Comparison of ENCODE assay signal across 11 cellular contexts in genomic region chr10:86868353-86868752, GRCh38.
DNase-seq lines count a peak whose midpoint lies in the region; ATAC-seq and TF ChIP-seq lines count a peak whose summit lies in the region.
"Had no signal": no experiment of that assay in that cellular context is flagged by ENCODE, and none has a peak within 500 bp of the region (broad histone marks: within the 10 kb centered on the region; RNA-seq: fewer than 3 reads in every experiment).

No MANE protein-coding gene starts in this region.

- H3K9me3 Mint-ChIP-seq in CD8-positive, alpha-beta memory T cell = no peaks in the 10 kb centered on the region
- H3K9me3 Mint-ChIP-seq: activated CD4-positive, alpha-beta memory T cell treated with anti-CD3 and anti-CD28 coated beads, Interleukin-2, amount 10 ng/mL, durations not matched to agents 7 days and 5 days had no signal

- WGBS in mesendoderm (ENCODE audit: extremely low coverage, insufficient coverage, low lambda C conversion rate) = no CpG with 5 or more reads among the region's 6 CpGs
- 19 to 35% methylated on average over 6 of the region's 6 CpGs for WGBS in esophagus squamous epithelium, 2 donors

- TF ChIP-seq POLR2A in esophagus squamous epithelium (IDR thresholded peaks at IDR 0.05) = no peak

- no peak overlapping the region for H4K8ac ChIP-seq in mesendoderm (ENCODE audit: low read depth, low read length)

- no peak overlapping the region for H4K5ac ChIP-seq in mesendoderm (ENCODE audit: low read length)

- peaks cover 0 to 2% (median 0%) of the 10 kb centered on the region in 3 donors for H3K4me1 Mint-ChIP-seq in CD8-positive, alpha-beta memory T cell
- H3K4me1 Mint-ChIP-seq: activated CD4-positive, alpha-beta memory T cell treated with anti-CD3 and anti-CD28 coated beads, Interleukin-2, amount 10 ng/mL, durations not matched to agents 7 days and 5 days had no signal

- no peaks in the 10 kb centered on the region for H3K4me1 ChIP-seq in Loucy (ENCODE audit: insufficient read depth, low read length, poor library complexity, severe bottlenecking)
- H3K4me1 ChIP-seq in mesendoderm (ENCODE audit: control insufficient read depth, low read depth, low read length) = peaks cover 33% of the 10 kb centered on the region
- no peaks in the 10 kb centered on the region for H3K4me1 ChIP-seq in CD8-positive, alpha-beta memory T cell (ENCODE audit: insufficient read depth, low read length)
- H3K4me1 ChIP-seq in esophagus squamous epithelium = peaks cover 0 to 35% (median 6%) of the 10 kb centered on the region in 3 donors

- H3K36me3 Mint-ChIP-seq in CD8-positive, alpha-beta memory T cell = peaks cover 0 to 11% (median 2%) of the 10 kb centered on the region in 3 donors

- H3F3A ChIP-seq in Loucy (ENCODE audit: low read depth) = no peaks in the 10 kb centered on the region

- H3K27me3 ChIP-seq in AG04450 (ENCODE audit: control insufficient read depth, insufficient read depth, low read length) = no peaks in the 10 kb centered on the region
- H3K27me3 ChIP-seq in Loucy (ENCODE audit: insufficient read depth, low read length, poor library complexity, severe bottlenecking) = no peaks in the 10 kb centered on the region
- no peaks in the 10 kb centered on the region for H3K27me3 ChIP-seq in mesendoderm (ENCODE audit: insufficient read depth, low read length, poor library complexity)
- no peaks in the 10 kb centered on the region for H3K27me3 ChIP-seq in CD8-positive, alpha-beta memory T cell (ENCODE audit: insufficient read depth, low read length, poor library complexity, severe bottlenecking)
- H3K27me3 ChIP-seq in esophagus squamous epithelium = no peaks in the 10 kb centered on the region
- H3K27me3 ChIP-seq: BLaER1 had no signal

- no peak overlapping the region for H3K4me3 ChIP-seq in AG04450 (ENCODE audit: low read depth, low read length)
- H3K4me3 ChIP-seq in Loucy (ENCODE audit: low read length, poor library complexity, severe bottlenecking) = no peak overlapping the region
- no peak overlapping the region for H3K4me3 ChIP-seq in coronary artery
- H3K4me3 ChIP-seq in mesendoderm (ENCODE audit: low read length) = no peak overlapping the region
- no peak overlapping the region for H3K4me3 ChIP-seq in CD8-positive, alpha-beta memory T cell (ENCODE audit: low read length)
- no peak overlapping the region for H3K4me3 ChIP-seq in esophagus squamous epithelium
- H3K4me3 ChIP-seq: BLaER1 had no signal

- H3K4me2 ChIP-seq in Loucy (ENCODE audit: low read depth, low read length, poor library complexity, severe bottlenecking) (no peak overlapping the region), mesendoderm (ENCODE audit: low read length) (no peak overlapping the region)
- H3K4me2 ChIP-seq: BLaER1 had no signal

- H3K23ac ChIP-seq in mesendoderm (ENCODE audit: low read length) = no peak overlapping the region

- H3K9me2 ChIP-seq in Loucy (replicated peaks; ENCODE audit: low read depth, low read length) = no peaks in the 10 kb centered on the region

- peak overlapping the region; percentile 98 for H3K18ac ChIP-seq in mesendoderm (ENCODE audit: low read length)

- H2AFZ ChIP-seq in Loucy (ENCODE audit: low read length) = 0 out of 2 replicates have a peak overlapping the region, but pooled peaks have one; percentile 3

- H3K27me3 Mint-ChIP-seq in CD8-positive, alpha-beta memory T cell = peaks cover 0 to 2% of the 10 kb centered on the region in 2 donors
- H3K27me3 Mint-ChIP-seq: activated CD4-positive, alpha-beta memory T cell treated with anti-CD3 and anti-CD28 coated beads, Interleukin-2, amount 10 ng/mL, durations not matched to agents 7 days and 5 days had no signal

- POLR2A ChIA-PET in AG04450 (lab: Yijun Ruan, JAX) = no interaction called here
- POLR2A ChIA-PET in CD8-positive, alpha-beta memory T cell (lab: Charles Lee) = no interaction called here

- no peaks in the 10 kb centered on the region for H3K36me3 ChIP-seq in Loucy (ENCODE audit: insufficient read depth, low read length)
- no peaks in the 10 kb centered on the region for H3K36me3 ChIP-seq in mesendoderm (ENCODE audit: control insufficient read depth, insufficient read depth, low read length)
- no peaks in the 10 kb centered on the region for H3K36me3 ChIP-seq in CD8-positive, alpha-beta memory T cell (ENCODE audit: insufficient read depth, low read length)
- H3K36me3 ChIP-seq in esophagus squamous epithelium = no peaks in the 10 kb centered on the region
- H3K36me3 ChIP-seq: BLaER1 had no signal

- no peak overlapping the region for H2AK5ac ChIP-seq in mesendoderm (ENCODE audit: low read length)

- peak overlapping the region in 1 of 8 donors; percentile 5 for H3K27ac Mint-ChIP-seq in CD8-positive, alpha-beta memory T cell
- H3K27ac Mint-ChIP-seq: activated CD4-positive, alpha-beta memory T cell treated with anti-CD3 and anti-CD28 coated beads, Interleukin-2, amount 10 ng/mL, durations not matched to agents 7 days and 5 days had no signal

- no peak for ATAC-seq in GM21737 (IDR thresholded peaks at IDR 0.05; ENCODE audit: unreplicated experiment)

- H2BK15ac ChIP-seq in mesendoderm (replicated peaks; ENCODE audit: low read depth) = no peak overlapping the region

- peaks cover 9% of the 10 kb centered on the region for H3K79me1 ChIP-seq in mesendoderm (ENCODE audit: low read length)

- no peaks in the 10 kb centered on the region for H4K20me1 ChIP-seq in Loucy (ENCODE audit: insufficient read depth, low read length, poor library complexity, severe bottlenecking)
- H4K20me1 ChIP-seq: BLaER1 had no signal

- H3K9ac ChIP-seq in Loucy (ENCODE audit: low read depth, low read length, poor library complexity, severe bottlenecking) = no peak overlapping the region
- no peak overlapping the region for H3K9ac ChIP-seq in mesendoderm (ENCODE audit: low read length)
- H3K9ac ChIP-seq: BLaER1 had no signal

- H3K9me3 ChIP-seq in AG04450 (ENCODE audit: control insufficient read depth, insufficient read depth, low read length) (no peaks in the 10 kb centered on the region), Loucy (ENCODE audit: insufficient read depth, low read depth, low read length) (no peaks in the 10 kb centered on the region), esophagus squamous epithelium (no peaks in the 10 kb centered on the region)
- H3K9me3 ChIP-seq in CD8-positive, alpha-beta memory T cell (ENCODE audit: low read length) = no peaks in the 10 kb centered on the region
- H3K9me3 ChIP-seq: BLaER1 had no signal

- peak overlapping the region; percentile 43 for H3K27ac ChIP-seq in AG04450 (ENCODE audit: low read depth, low read length)
- H3K27ac ChIP-seq in coronary artery = peak overlapping the region; percentile 6 to 30
- peak overlapping the region; percentile 82 for H3K27ac ChIP-seq in mesendoderm (ENCODE audit: low read depth, low read length)
- no peak overlapping the region for H3K27ac ChIP-seq in CD8-positive, alpha-beta memory T cell (ENCODE audit: low read depth, low read length)
- H3K27ac ChIP-seq in esophagus squamous epithelium = no peak overlapping the region
- H3K27ac ChIP-seq: BLaER1 had no signal

- H3K4me3 Mint-ChIP-seq in CD8-positive, alpha-beta memory T cell = no peak overlapping the region
- H3K4me3 Mint-ChIP-seq: activated CD4-positive, alpha-beta memory T cell treated with anti-CD3 and anti-CD28 coated beads, Interleukin-2, amount 10 ng/mL, durations not matched to agents 7 days and 5 days had no signal

- H2BK5ac ChIP-seq in mesendoderm (ENCODE audit: low read length) = no peak overlapping the region

- DNase-seq in AG04450 (ENCODE audit: low read depth, low spot score) (no peak), coronary artery (ENCODE audit: low spot score) (no peak), mesendoderm (peak; percentile 97), NCI-H146 (lab: John Stamatoyannopoulos, UW) (no peak), esophagus squamous epithelium (lab: John Stamatoyannopoulos, UW) (no peak)
- no peak for DNase-seq in CD8-positive, alpha-beta memory T cell
- DNase-seq: activated CD4-positive, alpha-beta memory T cell treated with anti-CD3 and anti-CD28 coated beads, Interleukin-2, amount 10 ng/mL, durations not matched to agents 7 days and 5 days; NCI-H1105 had no signal

- intact Hi-C loops in esophagus squamous epithelium (cut with DNase I) = no loop called here

- no peak overlapping the region for H2BK120ac ChIP-seq in mesendoderm (ENCODE audit: low read depth, low read length)

- TF ChIP-seq CTCF in AG04450 (IDR thresholded peaks at IDR 0.05; ENCODE audit: low read depth, low read length) = no peak
- no peak for TF ChIP-seq CTCF in Loucy (conservative IDR thresholded peaks at IDR 0.05; ENCODE audit: low read length)
- no peak for TF ChIP-seq CTCF in coronary artery (IDR thresholded peaks at IDR 0.05)
- no peak for TF ChIP-seq CTCF in esophagus squamous epithelium (IDR thresholded peaks at IDR 0.05)

- H3K4ac ChIP-seq in mesendoderm (ENCODE audit: low read depth, low read length) = peak overlapping the region; percentile 99

- CTCF ChIA-PET in AG04450 (lab: Charles Lee) = interaction anchor here (0.6 to 1.0 kb wide), 4 partner anchors 39 to 180 kb away, joined by 3 to 6 read pairs (median 4); no protein-coding TSS in a partner anchor
- CTCF ChIA-PET in CD8-positive, alpha-beta memory T cell (lab: Charles Lee) = no interaction called here

- H3K56ac ChIP-seq in mesendoderm (ENCODE audit: low read length) = peak overlapping the region; percentile 56

- no peaks in the 10 kb centered on the region for H3K79me2 ChIP-seq in Loucy (ENCODE audit: insufficient read depth, low read length)
- H3K79me2 ChIP-seq in mesendoderm (ENCODE audit: control insufficient read depth, insufficient read depth, low read length) = peaks cover 25% of the 10 kb centered on the region

Comparison
In these comparisons a context has a peak if more than half of its experiments do, and no peak if none do; other contexts are left out.
1. H3K27ac ChIP-seq: peak in AG04450 (single experiment), coronary artery (2 of 2) and mesendoderm (single experiment); none in CD8-positive, alpha-beta memory T cell (single experiment) and esophagus squamous epithelium (0 of 4).